Comparison of ENCODE assay signal across 10 cellular contexts in genomic region chr5:14286574-14287399, GRCh38.
DNase-seq lines count a peak whose midpoint lies in the region; ATAC-seq lines count a peak whose summit lies in the region.
"Had no signal": no experiment of that assay in that cellular context is flagged by ENCODE, and none has a peak within 500 bp of the region (broad histone marks: within the 10 kb centered on the region; RNA-seq: fewer than 3 reads in every experiment).

No MANE protein-coding gene starts in this region.

- H3K4me1 ChIP-seq in SJCRH30: no peaks in the 10 kb centered on the region
- H3K4me1 ChIP-seq: Caco-2 had no signal

- peaks cover 2% of the 10 kb centered on the region; the same call in 1 of the 2 replicates for H3K36me3 ChIP-seq in SJCRH30

- peaks cover 17% of the 10 kb centered on the region for H3K4me1 Mint-ChIP-seq in dendritic cell treated with granulocyte-macrophage colony-stimulating factor and Interleukin-4, amounts not matched to agents 40 ng/mL and 50 ng/mL, for 4 days (ENCODE audit: low read depth)

- intact Hi-C loops in dendritic cell treated with granulocyte-macrophage colony-stimulating factor and Interleukin-4, amounts not matched to agents 40 ng/mL and 50 ng/mL, for 4 days (cut with micrococcal nuclease): no loop called here

- peaks cover 53% of the 10 kb centered on the region for H3K36me3 Mint-ChIP-seq in dendritic cell treated with granulocyte-macrophage colony-stimulating factor and Interleukin-4, amounts not matched to agents 40 ng/mL and 50 ng/mL, for 4 days (ENCODE audit: low read depth)

- no peaks in the 10 kb centered on the region for H3K27me3 ChIP-seq in SJCRH30

- no peaks in the 10 kb centered on the region for H3K9me3 ChIP-seq in SJCRH30 (replicated peaks)
- H3K9me3 ChIP-seq: Caco-2 had no signal

- H3K9me3 Mint-ChIP-seq in dendritic cell treated with granulocyte-macrophage colony-stimulating factor and Interleukin-4, amounts not matched to agents 40 ng/mL and 50 ng/mL, for 4 days: no peaks in the 10 kb centered on the region

- H3K4me3 Mint-ChIP-seq in dendritic cell treated with granulocyte-macrophage colony-stimulating factor and Interleukin-4, amounts not matched to agents 40 ng/mL and 50 ng/mL, for 4 days: no peak overlapping the region

- peak overlapping the region; percentile 15 for H3K27ac Mint-ChIP-seq in dendritic cell treated with granulocyte-macrophage colony-stimulating factor and Interleukin-4, amounts not matched to agents 40 ng/mL and 50 ng/mL, for 4 days

- DNase-seq in NCI-H187 (lab: John Stamatoyannopoulos, UW): no peak
- DNase-seq in NCI-H510A (lab: John Stamatoyannopoulos, UW): no peak
- no peak for DNase-seq in mucosa of gallbladder (ENCODE audit: low spot score)
- no peak for DNase-seq in SJCRH30
- DNase-seq: Caco-2 had no signal

- H3K27ac ChIP-seq in SJCRH30: no peak overlapping the region

- no peak overlapping the region for H3K4me3 ChIP-seq in SJCRH30

- no peaks in the 10 kb centered on the region for H3K27me3 Mint-ChIP-seq in dendritic cell treated with granulocyte-macrophage colony-stimulating factor and Interleukin-4, amounts not matched to agents 40 ng/mL and 50 ng/mL, for 4 days

- ATAC-seq in GM18498 (IDR thresholded peaks at IDR 0.05; ENCODE audit: unreplicated experiment): peak; percentile 90
- ATAC-seq in GM21423 (IDR thresholded peaks at IDR 0.05; ENCODE audit: unreplicated experiment): peak; percentile 90
- peak; percentile 90 for ATAC-seq in HG03175 (IDR thresholded peaks at IDR 0.05; ENCODE audit: unreplicated experiment)
- ATAC-seq: sciatic nerve had no signal
